In genomic region chr7:127207806-127208205, GRCh38 we compare ENCODE assay signal across 11 cellular contexts. TPM values are rescaled to one million over a fixed set of nuclear protein-coding genes. Genes with fewer than 3 reads are reported as not detected.
"Had no signal": no experiment of that assay in that cellular context is flagged by ENCODE, and none has a peak within 500 bp of the region (broad histone marks: within the 10 kb centered on the region; RNA-seq: fewer than 3 reads in every experiment).

No MANE protein-coding gene starts in this region.

- H3K4me3 ChIP-seq: GM23248, HAP-1, K562 had no signal

- H3K27ac ChIP-seq: GM23248 had no signal

- H3K4me1 ChIP-seq: HAP-1 had no signal

- DNase-seq: GM23248, GOT3, H7, HFFc6, IMR-90, KG1 had no signal

- H3K36me3 ChIP-seq: HAP-1 had no signal

- ATAC-seq: HCT116, K562 had no signal

- FAIRE-seq: HTR-8/SVneo, K562 had no signal

- H3K9me3 ChIP-seq: HAP-1 had no signal

RNA-seq across cellular contexts. Expression of gene GRM8, which starts 44.9 kb away (rescaled TPM):
- total RNA-seq: GM23248, HFFc6, HT-29, IMR-90 had no signal
- polyA plus RNA-seq: GM23248, IMR-90 had no signal
